ENCODE assay signal across 13 cellular contexts in genomic region chr3:23600178-23600577, GRCh38.
DNase-seq lines count a peak whose midpoint lies in the region; ATAC-seq and TF ChIP-seq lines count a peak whose summit lies in the region.
"Had no signal": no experiment of that assay in that cellular context is flagged by ENCODE, and none has a peak within 500 bp of the region (broad histone marks: within the 10 kb centered on the region; RNA-seq: fewer than 3 reads in every experiment).

No MANE protein-coding gene starts in this region.

- DNase-seq in GM03348 (ENCODE audit: low spot score) (peak; percentile 82), RKO (ENCODE audit: low spot score) (peak; percentile 62), fibroblast of gingiva (ENCODE audit: low read depth) (peak; percentile 70), gastrocnemius medialis (peak in 1 of 2 donors; percentile 31), HUDEP-2 (lab: John Stamatoyannopoulos, UW; ENCODE audit: unreplicated experiment in 76 of 76) (no peak), ascending aorta (ENCODE audit: low spot score in 2 of 2) (no peak), putamen (ENCODE audit: low spot score) (no peak)
- DNase-seq: activated CD4-positive, CD25-positive, alpha-beta regulatory T cell treated with anti-CD3 and anti-CD28 coated beads, Interleukin-2, amount 50 U/mL, for 72 hours; DMS53; SHP77 had no signal

- peaks cover 28 to 30% of the 10 kb centered on the region in 2 donors for H3K4me1 ChIP-seq in gastrocnemius medialis
- H3K4me1 ChIP-seq in ascending aorta = peaks cover 0 to 8% of the 10 kb centered on the region in 2 donors
- H3K4me1 ChIP-seq: right atrium auricular region had no signal

- H3K27me3 ChIP-seq in gastrocnemius medialis = no peaks in the 10 kb centered on the region
- H3K27me3 ChIP-seq in ascending aorta = no peaks in the 10 kb centered on the region
- H3K27me3 ChIP-seq: right atrium auricular region had no signal

- intact Hi-C loops in gastrocnemius medialis (cut with DNase I; ENCODE audit: low total_unique reads) = no loop called here
- intact Hi-C loops in ascending aorta (cut with DNase I) = no loop called here

- H3K4me3 ChIP-seq in gastrocnemius medialis (no peak overlapping the region), ascending aorta (no peak overlapping the region)
- H3K4me3 ChIP-seq: right atrium auricular region had no signal

- TF ChIP-seq CTCF in gastrocnemius medialis (IDR thresholded peaks at IDR 0.05 in 4 of 5, conservative IDR thresholded peaks at IDR 0.05 in 1 of 5) = no peak
- no peak for TF ChIP-seq CTCF in ascending aorta (IDR thresholded peaks at IDR 0.05)

- in situ Hi-C loops in gastrocnemius medialis (cut with MboI; ENCODE audit: low sequenced_read_pairs in 4 of 4) = no loop called here

- no peaks in the 10 kb centered on the region for H3K36me3 ChIP-seq in gastrocnemius medialis
- H3K36me3 ChIP-seq in ascending aorta = no peaks in the 10 kb centered on the region
- H3K36me3 ChIP-seq: right atrium auricular region had no signal

- ATAC-seq in gastrocnemius medialis = peak; percentile 82 to 86
- no peak for ATAC-seq in GM18868 (IDR thresholded peaks at IDR 0.05; ENCODE audit: unreplicated experiment)
- ATAC-seq: HepG2 had no signal

- no peak for TF ChIP-seq POLR2A in gastrocnemius medialis (IDR thresholded peaks at IDR 0.05)

- no peaks in the 10 kb centered on the region for H3K9me3 ChIP-seq in gastrocnemius medialis
- H3K9me3 ChIP-seq in ascending aorta = no peaks in the 10 kb centered on the region

- H3K27ac ChIP-seq in gastrocnemius medialis = peak overlapping the region; percentile 3 to 43 (median 26)
- H3K27ac ChIP-seq in ascending aorta = no peak overlapping the region
- H3K27ac ChIP-seq: right atrium auricular region had no signal

Comparison
In these comparisons a context has a peak if more than half of its experiments do, and no peak if none do; other contexts are left out.
1. DNase-seq: peak in GM03348 (single experiment), RKO (single experiment) and fibroblast of gingiva (single experiment); none in HUDEP-2 (0 of 76), ascending aorta (0 of 2) and putamen (single experiment).
2. H3K27ac ChIP-seq: peak in gastrocnemius medialis (4 of 4); none in ascending aorta (0 of 2).